In the genomic region with DNA sequence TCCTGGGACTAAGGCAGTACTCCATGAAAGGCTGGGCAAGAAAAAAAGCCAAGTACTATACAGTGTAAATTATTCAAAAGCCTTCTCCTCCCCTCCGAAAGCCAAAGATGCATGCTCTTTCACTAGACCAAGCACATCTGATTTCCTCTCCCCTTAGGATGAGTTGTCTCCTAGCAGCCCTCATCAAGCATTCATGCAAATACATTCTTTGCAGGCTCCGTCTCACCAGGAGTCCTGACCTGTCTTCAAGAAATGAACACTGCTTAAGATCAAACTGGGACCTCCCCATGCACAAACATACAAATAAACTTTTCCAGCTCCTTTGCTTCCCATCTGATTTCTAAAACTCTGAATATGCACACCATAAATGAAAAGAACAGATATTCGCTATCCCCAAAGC, we compare ENCODE assay signal across 1 cellular context.
TF ChIP-seq lines count a peak whose summit lies in the region.

No MANE protein-coding gene starts in this region.

TF ChIP-seq in GM23338, 12 proteins besides CTCF, POLR2A, EP300 and RAD21 (continued from another document):
- TF ChIP-seq, protein P1, sequence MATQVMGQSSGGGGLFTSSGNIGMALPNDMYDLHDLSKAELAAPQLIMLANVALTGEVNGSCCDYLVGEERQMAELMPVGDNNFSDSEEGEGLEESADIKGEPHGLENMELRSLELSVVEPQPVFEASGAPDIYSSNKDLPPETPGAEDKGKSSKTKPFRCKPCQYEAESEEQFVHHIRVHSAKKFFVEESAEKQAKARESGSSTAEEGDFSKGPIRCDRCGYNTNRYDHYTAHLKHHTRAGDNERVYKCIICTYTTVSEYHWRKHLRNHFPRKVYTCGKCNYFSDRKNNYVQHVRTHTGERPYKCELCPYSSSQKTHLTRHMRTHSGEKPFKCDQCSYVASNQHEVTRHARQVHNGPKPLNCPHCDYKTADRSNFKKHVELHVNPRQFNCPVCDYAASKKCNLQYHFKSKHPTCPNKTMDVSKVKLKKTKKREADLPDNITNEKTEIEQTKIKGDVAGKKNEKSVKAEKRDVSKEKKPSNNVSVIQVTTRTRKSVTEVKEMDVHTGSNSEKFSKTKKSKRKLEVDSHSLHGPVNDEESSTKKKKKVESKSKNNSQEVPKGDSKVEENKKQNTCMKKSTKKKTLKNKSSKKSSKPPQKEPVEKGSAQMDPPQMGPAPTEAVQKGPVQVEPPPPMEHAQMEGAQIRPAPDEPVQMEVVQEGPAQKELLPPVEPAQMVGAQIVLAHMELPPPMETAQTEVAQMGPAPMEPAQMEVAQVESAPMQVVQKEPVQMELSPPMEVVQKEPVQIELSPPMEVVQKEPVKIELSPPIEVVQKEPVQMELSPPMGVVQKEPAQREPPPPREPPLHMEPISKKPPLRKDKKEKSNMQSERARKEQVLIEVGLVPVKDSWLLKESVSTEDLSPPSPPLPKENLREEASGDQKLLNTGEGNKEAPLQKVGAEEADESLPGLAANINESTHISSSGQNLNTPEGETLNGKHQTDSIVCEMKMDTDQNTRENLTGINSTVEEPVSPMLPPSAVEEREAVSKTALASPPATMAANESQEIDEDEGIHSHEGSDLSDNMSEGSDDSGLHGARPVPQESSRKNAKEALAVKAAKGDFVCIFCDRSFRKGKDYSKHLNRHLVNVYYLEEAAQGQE (IDR thresholded peaks at IDR 0.05; ENCODE audit: unreplicated experiment), result no peak
TF ChIP-seq in GM23338: peak in this region for 0.
